ENCODE assay signal across 21 cellular contexts in the genomic region with DNA sequence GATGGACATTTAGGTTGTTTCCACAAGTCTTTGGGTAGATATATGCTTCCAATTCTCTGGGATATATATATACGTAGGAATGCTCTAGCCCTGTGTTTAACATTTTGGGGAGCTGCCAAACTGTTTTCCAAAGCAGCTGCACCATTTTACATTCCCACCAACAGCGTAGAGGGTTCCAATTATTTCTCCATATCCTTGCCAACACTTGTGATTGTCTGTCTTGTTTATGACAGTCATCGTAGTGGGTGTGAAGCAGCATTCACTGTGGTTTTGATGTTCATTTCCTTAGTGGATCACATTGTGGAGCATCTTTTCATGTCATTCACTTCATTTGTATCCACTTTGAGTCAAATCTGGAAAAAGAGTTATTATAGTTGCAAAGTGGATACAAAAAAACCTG. TPM values are rescaled to one million over a fixed set of nuclear protein-coding genes. Genes with fewer than 3 reads are reported as not detected.
DNase-seq lines count a peak whose midpoint lies in the region; ATAC-seq and TF ChIP-seq lines count a peak whose summit lies in the region.
"Had no signal": no experiment of that assay in that cellular context is flagged by ENCODE, and none has a peak within 500 bp of the region (broad histone marks: within the 10 kb centered on the region; RNA-seq: fewer than 3 reads in every experiment).

No MANE protein-coding gene starts in this region.

- no peaks in the 10 kb centered on the region for H3K9me3 ChIP-seq in HCT116 (ENCODE audit: control insufficient read depth in 1 of 2, insufficient read depth in 1 of 2, low read depth in 1 of 2, low read length in 2 of 2)
- H3K9me3 ChIP-seq in MG63, result peaks cover 3% of the 10 kb centered on the region; the same call in 1 of the 2 replicates
- peaks cover 2% of the 10 kb centered on the region for H3K9me3 ChIP-seq in mammary epithelial cell (replicated peaks; ENCODE audit: insufficient read depth, low read length)
- no peaks in the 10 kb centered on the region for H3K9me3 ChIP-seq in left lung
- H3K9me3 ChIP-seq: HAP-1 had no signal

- TF ChIP-seq CTCF in HCT116 (IDR thresholded peaks at IDR 0.05 in 2 of 3, conservative IDR thresholded peaks at IDR 0.05 in 1 of 3; ENCODE audit: borderline replicate concordance in 1 of 3, insufficient read depth in 1 of 3, low read depth in 2 of 3, low read length in 2 of 3) (no peak), mammary epithelial cell (conservative IDR thresholded peaks at IDR 0.05 in 1 of 2, IDR thresholded peaks at IDR 0.05 in 1 of 2; ENCODE audit: extremely low read depth in 1 of 2, insufficient read depth in 1 of 2, low read depth in 1 of 2, low read length in 2 of 2) (no peak), nephron (IDR thresholded peaks at IDR 0.05; ENCODE audit: unreplicated experiment in 3 of 3) (no peak), left lung (IDR thresholded peaks at IDR 0.05) (no peak)

- DNase-seq in HCT116 (ENCODE audit: low read depth, low spot score), result no peak
- DNase-seq in MG63, result peak; percentile 43
- DNase-seq in mammary epithelial cell, result no peak
- DNase-seq in NCI-H1694 treated with DMSO at 0.1 percent for 48 hours (lab: John Stamatoyannopoulos, UW), result no peak
- DNase-seq in left lung, result no peak
- no peak for DNase-seq in HEK293T (ENCODE audit: extremely low spot score)
- DNase-seq: AML-193; DMS 273 treated with DMSO at 0.1 percent for 48 hours; DND-41; MM.1S; NCI-H1092; NCI-H146; NCI-H2081; NCI-H446 treated with DMSO at 0.1 percent for 48 hours; NCI-H69; NK-92 treated with Interleukin-12 subunit alpha and Interleukin-12 subunit beta, amount 100 ng/mL, for 24 hours had no signal

- RAD21 ChIA-PET in HCT116 (lab: Charles Lee; ENCODE audit: low non-redundant PET in 1 of 2, low total read pairs in 2 of 2, uncharacterized antibody in 2 of 2, unreplicated experiment in 2 of 2), result interaction anchor here in 1 of 2 experiments (0.9 to 2.9 kb wide), 2 partner anchors 49 to 83 kb away, joined by 4 to 12 read pairs; no protein-coding TSS in a partner anchor

- H3K27me3 ChIP-seq in HCT116 (ENCODE audit: insufficient read depth, low read length) (no peaks in the 10 kb centered on the region), MG63 (no peaks in the 10 kb centered on the region), mammary epithelial cell (ENCODE audit: insufficient read depth, low read length) (no peaks in the 10 kb centered on the region), left lung (peaks cover 0 to 7% of the 10 kb centered on the region in 2 donors)

- H3K4me1 Mint-ChIP-seq in nephron, result peaks cover 21% of the 10 kb centered on the region

- 87% methylated on average over 3 of the region's 3 CpGs for WGBS in mammary epithelial cell (ENCODE audit: low coverage, missing lambda C conversion rate)

- CTCF ChIA-PET in HCT116 (lab: Charles Lee), result interaction anchor here (1.1 to 5.8 kb wide), 2 partner anchors 10 to 50 kb away, joined by 4 to 219 read pairs; no protein-coding TSS in a partner anchor
- CTCF ChIA-PET in mammary epithelial cell (lab: Charles Lee; ENCODE audit: low non-redundant PET), result no interaction called here
- CTCF ChIA-PET in HEK293T (lab: Yijun Ruan, JAX), result interaction anchor here (3.3 to 4.9 kb wide), 2 partner anchors 11 to 48 kb away, joined by 20 to 77 read pairs; no protein-coding TSS in a partner anchor

- peak overlapping the region in 1 of 3 experiments; percentile 19 for H3K4me3 Mint-ChIP-seq in nephron
- H3K4me3 Mint-ChIP-seq: CD14-positive monocyte had no signal

- dilution Hi-C loops in mammary epithelial cell (cut with HindIII; ENCODE audit: low sequenced_read_pairs), result no loop called here

- H3K4me3 ChIP-seq in HCT116 (replicated peaks in 1 of 2; ENCODE audit: low read depth in 1 of 2, low read length in 2 of 2) (no peak overlapping the region), MG63 (no peak overlapping the region), mammary epithelial cell (replicated peaks in 1 of 3; ENCODE audit: insufficient read depth in 1 of 3, low read depth in 2 of 3, low read length in 3 of 3) (no peak overlapping the region), left lung (no peak overlapping the region)
- H3K4me3 ChIP-seq: HAP-1 had no signal

- peak overlapping the region in 2 of 3 experiments; percentile 62 to 77 for H3K27ac Mint-ChIP-seq in nephron
- H3K27ac Mint-ChIP-seq: CD14-positive monocyte had no signal

- no peak for TF ChIP-seq RAD21 in HCT116 (IDR thresholded peaks at IDR 0.05; ENCODE audit: low read depth)

- H3K4me2 ChIP-seq in HCT116 (ENCODE audit: low read length) (no peak overlapping the region), mammary epithelial cell (ENCODE audit: insufficient read depth, low read depth, low read length) (no peak overlapping the region)

- peaks cover 50 to 64% of the 10 kb centered on the region in 2 experiments for H3K4me1 ChIP-seq in HCT116 (ENCODE audit: control insufficient read depth in 1 of 2, insufficient read depth in 2 of 2, low read length in 2 of 2)
- H3K4me1 ChIP-seq in mammary epithelial cell (ENCODE audit: insufficient read depth, low read length), result peaks cover 47% of the 10 kb centered on the region
- H3K4me1 ChIP-seq in left lung, result peaks cover 3 to 32% of the 10 kb centered on the region in 2 donors

- no peaks in the 10 kb centered on the region for H3K36me3 ChIP-seq in HCT116 (ENCODE audit: control insufficient read depth in 1 of 2, insufficient read depth in 2 of 2, low read length in 2 of 2)
- no peaks in the 10 kb centered on the region for H3K36me3 ChIP-seq in MG63
- no peaks in the 10 kb centered on the region for H3K36me3 ChIP-seq in mammary epithelial cell (ENCODE audit: insufficient read depth, low read length)
- H3K36me3 ChIP-seq in left lung, result no peaks in the 10 kb centered on the region
- H3K36me3 ChIP-seq: HAP-1 had no signal

- ATAC-seq in HCT116, result no peak
- no peak for ATAC-seq in left lung

- H3K27me3 Mint-ChIP-seq in nephron (ENCODE audit: low read depth), result peaks cover 13% of the 10 kb centered on the region

- H3K9me2 ChIP-seq in HCT116 (ENCODE audit: insufficient read depth), result no peaks in the 10 kb centered on the region

- H3K27ac ChIP-seq in HCT116 (ENCODE audit: low read depth, low read length), result no peak overlapping the region; the same call in 1 of the 2 replicates
- H3K27ac ChIP-seq in mammary epithelial cell (ENCODE audit: insufficient read depth, low read depth, low read length), result peak overlapping the region; percentile 34
- H3K27ac ChIP-seq in left lung, result no peak overlapping the region

- in situ Hi-C loops in mammary epithelial cell (cut with MboI; ENCODE audit: low sequenced_read_pairs in 2 of 2), result loop anchor here (5.0 to 25.0 kb wide), 2 partner anchors 51 to 186 kb away; no protein-coding TSS in a partner anchor

- POLR2A ChIA-PET in HCT116 (lab: Charles Lee) (interaction anchor here (1.2 to 1.9 kb wide), 4 partner anchors 31 to 185 kb away, joined by 4 to 5 read pairs (median 4); no protein-coding TSS in a partner anchor), HEK293T (lab: Yijun Ruan, JAX) (no interaction called here)

- peaks cover 5% of the 10 kb centered on the region for H3K9me3 Mint-ChIP-seq in nephron

- H4K20me1 ChIP-seq in HCT116 (ENCODE audit: insufficient read depth) (no peaks in the 10 kb centered on the region), mammary epithelial cell (ENCODE audit: insufficient read depth, low read length) (no peaks in the 10 kb centered on the region)

- no TSS peak for BruUV-seq in HCT116 (replicated peaks; lab: Mats Ljungman, UMichigan)
- BruUV-seq in mammary epithelial cell (replicated peaks; lab: Mats Ljungman, UMichigan), result no TSS peak

- H2AFZ ChIP-seq in HCT116 (ENCODE audit: low read depth, low read length, poor library complexity, severe bottlenecking) (no peak overlapping the region), mammary epithelial cell (ENCODE audit: low read depth, low read length) (no peak overlapping the region)

- peaks cover 4% of the 10 kb centered on the region; the same call in 1 of the 2 replicates for H3K79me2 ChIP-seq in HCT116 (ENCODE audit: insufficient read depth, low read length)
- peaks cover 4% of the 10 kb centered on the region for H3K79me2 ChIP-seq in mammary epithelial cell (ENCODE audit: insufficient read depth, low read length)

- H3K9ac ChIP-seq in HCT116 (ENCODE audit: low read length) (no peak overlapping the region), mammary epithelial cell (ENCODE audit: insufficient read depth, low read length) (no peak overlapping the region)

- H3K36me3 Mint-ChIP-seq in nephron (ENCODE audit: low read depth), result no peaks in the 10 kb centered on the region

- no peak for TF ChIP-seq POLR2A in HCT116 (IDR thresholded peaks at IDR 0.05; ENCODE audit: borderline replicate concordance, extremely low read depth, insufficient read depth, insufficient read length)

- intact Hi-C loops in HCT116 (cut with micrococcal nuclease), result no loop called here
- intact Hi-C loops in mammary epithelial cell (cut with micrococcal nuclease), result loop anchor here (5.0 to 10.0 kb wide), 3 partner anchors 119 to 182 kb away; partner anchors contain the start of genes CLPTM1, PVR and TOMM40
- intact Hi-C loops in left lung (cut with DNase I), result loop anchor here in 1 of 2 donors (2.0 to 5.0 kb wide), 2 partner anchors 50 to 86 kb away; no protein-coding TSS in a partner anchor

TF ChIP-seq in HEK293T, 16 proteins besides CTCF, POLR2A, EP300 and RAD21 (continues in another document):
- TF ChIP-seq L3MBTL2 (conservative IDR thresholded peaks at IDR 0.05) (no peak), ELF4 (IDR thresholded peaks at IDR 0.05) (no peak), FOXA1 (IDR thresholded peaks at IDR 0.05) (no peak), BHLHE40 (IDR thresholded peaks at IDR 0.05; ENCODE audit: borderline replicate concordance) (no peak), CTBP1 (IDR thresholded peaks at IDR 0.05; ENCODE audit: borderline replicate concordance) (no peak), NFRKB (IDR thresholded peaks at IDR 0.05) (no peak), LEF1 (IDR thresholded peaks at IDR 0.05; ENCODE audit: borderline replicate concordance) (no peak)

RNA-seq across cellular contexts. Expression of gene CBLC, which starts 4.7 kb away (rescaled TPM):
- total RNA-seq in HCT116 (2021; ENCODE audit: unreplicated experiment) (54.3 TPM), mammary epithelial cell (10 to 100 TPM; 51.2 to 76.7 TPM), left lung (1 to 10 TPM; 5.2 to 6.1 TPM)
- 54.5 and 58.3 TPM in 2 replicates for polyA plus RNA-seq in HCT116 (2012)
- not detected in 2 replicates for total RNA-seq in MG63 (2014; rRNA removed; shearing (Covaris generic); ENCODE audit: low replicate concordance)
- 39.4 TPM for polyA plus RNA-seq in mammary epithelial cell
- 48.2 TPM for polyA minus RNA-seq in mammary epithelial cell
- total RNA-seq: SK-MEL-5; T-helper 2 cell treated with Interferon-gamma antibody and Interleukin-4, amounts not matched to agents 100 ng/mL and 5 ng/mL, for 36 hours had no signal
- polyA plus RNA-seq: CD14-positive monocyte had no signal

RNA-seq across cellular contexts. Expression of gene BCL3, which starts 24.5 kb away (rescaled TPM):
- total RNA-seq in HCT116 (2021; ENCODE audit: unreplicated experiment) (37.9 TPM), mammary epithelial cell (10 to 100 TPM in 1 of 2 donors, 1 to 10 TPM in 1; 3.7 to 23.4 TPM), left lung (10 to 100 TPM; 48.2 to 79.9 TPM)
- 33.1 and 43.5 TPM in 2 replicates for polyA plus RNA-seq in HCT116 (2012)
- total RNA-seq in MG63 (2014; rRNA removed; shearing (Covaris generic); ENCODE audit: low replicate concordance), result 2.2 and 3.6 TPM in 2 replicates
- polyA plus RNA-seq in mammary epithelial cell, result 4.1 TPM
- 12.2 TPM for polyA minus RNA-seq in mammary epithelial cell

RNA-seq across cellular contexts. Expression of gene BCAM, which starts 35.9 kb away (rescaled TPM):
- total RNA-seq in HCT116 (2021; ENCODE audit: unreplicated experiment) (78.7 TPM), mammary epithelial cell (100 to 1,000 TPM; 114 to 120 TPM), left lung (100 to 1,000 TPM; 110 to 389 TPM)
- polyA plus RNA-seq in HCT116 (2012), result 64.0 and 72.3 TPM in 2 replicates
- 4.1 and 6.1 TPM in 2 replicates for total RNA-seq in MG63 (2014; rRNA removed; shearing (Covaris generic); ENCODE audit: low replicate concordance)
- polyA plus RNA-seq in mammary epithelial cell, result 45.1 TPM
- polyA minus RNA-seq in mammary epithelial cell, result 51.0 TPM
- total RNA-seq: T-helper 2 cell treated with Interferon-gamma antibody and Interleukin-4, amounts not matched to agents 100 ng/mL and 5 ng/mL, for 36 hours had no signal
- polyA plus RNA-seq: CD14-positive monocyte had no signal

Comparison
In these comparisons a context has a peak if more than half of its experiments do, and no peak if none do; other contexts are left out.
1. RNA of gene BCAM, which starts 35.9 kb away (total RNA-seq): 110 to 389 TPM in left lung, 114 to 120 TPM in mammary epithelial cell and 78.7 TPM in HCT116 (single experiment); 4.1 to 6.1 TPM in MG63; every median in the first group is over 10 times any median in the second.